In the genomic region with DNA sequence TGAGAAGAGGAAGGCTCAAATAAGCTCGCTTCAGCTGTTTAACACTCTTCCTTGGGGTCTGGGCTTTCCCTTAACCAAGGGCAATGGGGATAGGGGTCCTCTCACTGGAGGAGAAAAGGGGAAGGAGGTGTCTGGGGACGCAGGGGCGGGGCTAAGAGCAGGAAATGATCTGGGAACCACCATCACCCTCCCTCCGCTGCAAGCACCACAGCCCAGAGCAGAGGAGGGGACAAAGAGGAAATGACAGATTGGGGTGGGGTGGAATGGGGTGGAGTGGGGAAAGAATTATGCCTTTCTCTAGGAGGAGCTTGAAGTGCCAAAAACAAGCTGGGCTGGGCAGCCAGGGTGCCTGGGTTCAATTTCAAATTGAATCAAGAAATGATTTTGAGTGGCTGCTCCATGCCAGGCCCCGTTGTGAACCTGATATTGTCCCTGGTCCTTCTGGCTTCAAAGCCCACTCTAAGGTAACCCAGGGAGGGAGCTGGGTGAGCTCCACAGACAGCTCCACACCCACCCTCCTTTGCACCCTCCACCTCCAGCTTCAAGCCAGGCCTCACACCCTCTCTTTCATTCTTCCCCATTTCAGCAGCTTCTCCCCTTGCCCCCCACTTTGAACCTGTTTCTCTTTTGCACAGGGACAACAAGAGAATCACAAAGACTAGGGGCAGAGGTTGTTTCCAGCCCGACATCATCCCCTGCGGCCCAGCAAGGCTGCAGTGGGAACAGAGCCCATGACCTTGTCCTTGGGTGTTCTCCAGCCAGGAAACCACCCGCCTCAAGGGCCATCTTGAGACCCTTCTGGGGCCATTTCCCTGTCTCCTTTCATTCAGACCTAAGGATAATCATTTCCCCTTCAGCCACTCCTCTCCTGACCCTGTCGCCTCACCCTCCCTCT, we compare ENCODE assay signal across 8 cellular contexts. TPM values are rescaled to one million over a fixed set of nuclear protein-coding genes. Genes with fewer than 3 reads are reported as not detected.
DNase-seq lines count a peak whose midpoint lies in the region; ATAC-seq, FAIRE-seq and TF ChIP-seq lines count a peak whose summit lies in the region.

No MANE protein-coding gene starts in this region.

- H3K4me3 ChIP-seq in Karpas-422 (ENCODE audit: low read length) = peak overlapping the region; percentile 97

- peak overlapping the region; percentile 98 for H3K4me2 ChIP-seq in Karpas-422 (ENCODE audit: low read depth, low read length, poor library complexity, severe bottlenecking)

- peak; percentile 73 for ATAC-seq in Right ventricle myocardium inferior

- H3K36me3 ChIP-seq in Karpas-422 (ENCODE audit: insufficient read depth, low read length) = peaks cover 6% of the 10 kb centered on the region; the same call in 1 of the 2 replicates

- peaks cover 59% of the 10 kb centered on the region for H3K79me2 ChIP-seq in Karpas-422 (ENCODE audit: low read length)

- no peak overlapping the region for H2AFZ ChIP-seq in Karpas-422 (ENCODE audit: low read length)

- H3K9me2 ChIP-seq in Karpas-422 (replicated peaks; ENCODE audit: insufficient read depth, low read length) = no peaks in the 10 kb centered on the region

- DNase-seq in Ammon's horn (ENCODE audit: low spot score) = peak; percentile 80
- peak; percentile 88 for DNase-seq in GM20000 (ENCODE audit: low spot score)
- peak; percentile 88 for DNase-seq in Karpas-422
- peak; percentile 64 to 68 for DNase-seq in activated CD8-positive, alpha-beta memory T cell treated with anti-CD3 and anti-CD28 coated beads for 4 hours (ENCODE audit: low read depth in 2 of 2)
- peak; percentile 87 for DNase-seq in Right ventricle myocardium inferior (ENCODE audit: missing footprints)
- peak; percentile 90 for DNase-seq in stimulated activated CD4-positive, alpha-beta T cell treated with anti-CD3 and anti-CD28 coated beads, Interleukin-15, amount 100 ng/mL, for 24 hours
- DNase-seq in HTR-8/SVneo (ENCODE audit: insufficient read length, low spot score) = no peak
- DNase-seq in NCI-H748 treated with DMSO at 0.1 percent for 48 hours (lab: John Stamatoyannopoulos, UW) = no peak

- H4K20me1 ChIP-seq in Karpas-422 (ENCODE audit: insufficient read depth, low read depth, low read length) = no peaks in the 10 kb centered on the region; the same call in 1 of the 2 replicates

- TF ChIP-seq CTCF in GM20000 (IDR thresholded peaks at IDR 0.05; ENCODE audit: extremely low read depth, missing control alignments) = no peak

- H3K27ac ChIP-seq in Karpas-422 (ENCODE audit: low read length) = peak overlapping the region; percentile 94

- H3K4me1 ChIP-seq in Karpas-422 (ENCODE audit: low read length) = peaks cover 30% of the 10 kb centered on the region

- FAIRE-seq in HTR-8/SVneo (lab: Jason Lieb, UNC) = no peak

- no peaks in the 10 kb centered on the region for H3K9me3 ChIP-seq in Karpas-422 (ENCODE audit: low read length)

- H3K27me3 ChIP-seq in Karpas-422 (ENCODE audit: low read length) = no peaks in the 10 kb centered on the region

- H3K9ac ChIP-seq in Karpas-422 (ENCODE audit: low read length) = peak overlapping the region; percentile 99

- intact Hi-C loops in Right ventricle myocardium inferior (cut with DNase I) = no loop called here

RNA-seq across cellular contexts. Expression of a gene that starts 1.1 kb away (rescaled TPM):
- total RNA-seq in Karpas-422 (2014; rRNA removed; shearing (Covaris generic); ENCODE audit: low replicate concordance) = 36.5 and 59.6 TPM in 2 replicates
- total RNA-seq in Right ventricle myocardium inferior = 3.7 TPM

RNA-seq across cellular contexts. Expression of a gene that starts 20.8 kb away (rescaled TPM):
- not detected in 2 replicates for total RNA-seq in Karpas-422 (2014; rRNA removed; shearing (Covaris generic); ENCODE audit: low replicate concordance)
- total RNA-seq in Right ventricle myocardium inferior = not detected

RNA-seq across cellular contexts. Expression of a gene that starts 22.8 kb away (rescaled TPM):
- 61.2 and 111 TPM in 2 replicates for total RNA-seq in Karpas-422 (2014; rRNA removed; shearing (Covaris generic); ENCODE audit: low replicate concordance)
- 33.7 TPM for total RNA-seq in Right ventricle myocardium inferior

RNA-seq across cellular contexts. Expression of a gene that starts 29.6 kb away (rescaled TPM):
- total RNA-seq in Karpas-422 (2014; rRNA removed; shearing (Covaris generic); ENCODE audit: low replicate concordance) = 6.1 and 11.0 TPM in 2 replicates
- total RNA-seq in Right ventricle myocardium inferior = 6.5 TPM

RNA-seq across cellular contexts. Expression of a gene that starts 29.8 kb away (rescaled TPM):
- 16.0 and 32.3 TPM in 2 replicates for total RNA-seq in Karpas-422 (2014; rRNA removed; shearing (Covaris generic); ENCODE audit: low replicate concordance)
- 10.5 TPM for total RNA-seq in Right ventricle myocardium inferior

Comparison
In these comparisons a context has a peak if more than half of its experiments do, and no peak if none do; other contexts are left out.
1. DNase-seq: peak in Ammon's horn (single experiment), GM20000 (single experiment), Karpas-422 (single experiment), activated CD8-positive, alpha-beta memory T cell treated with anti-CD3 and anti-CD28 coated beads for 4 hours (2 of 2), Right ventricle myocardium inferior (single experiment) and stimulated activated CD4-positive, alpha-beta T cell treated with anti-CD3 and anti-CD28 coated beads, Interleukin-15, amount 100 ng/mL, for 24 hours (single experiment); none in HTR-8/SVneo (single experiment) and NCI-H748 treated with DMSO at 0.1 percent for 48 hours (single experiment).